In the genomic region with DNA sequence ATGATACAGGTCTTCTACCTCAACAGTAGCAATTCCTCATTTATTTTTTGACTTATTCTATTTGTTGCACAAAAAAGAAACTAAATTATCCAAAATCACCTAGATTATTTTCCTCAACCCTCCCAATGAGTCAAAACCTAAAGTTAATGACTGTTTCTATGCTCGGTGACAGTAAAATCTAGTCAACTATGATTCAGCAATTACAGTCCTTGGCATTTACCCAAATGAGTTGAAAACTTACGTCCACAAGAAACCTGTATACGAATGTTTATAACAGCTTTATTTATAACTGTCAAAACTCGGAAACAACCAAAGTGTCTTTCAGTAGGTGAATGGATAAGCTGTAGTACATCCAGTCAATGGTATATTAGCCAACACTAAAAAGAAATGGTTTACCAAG, we compare ENCODE assay signal across 22 cellular contexts.
"Had no signal": no experiment of that assay in that cellular context is flagged by ENCODE, and none has a peak within 500 bp of the region (broad histone marks: within the 10 kb centered on the region; RNA-seq: fewer than 3 reads in every experiment).

No MANE protein-coding gene starts in this region.

- ATAC-seq: HepG2 had no signal

- H3K4me3 ChIP-seq: PC-9, Peyer's patch had no signal

- H3K27ac ChIP-seq: PC-9, Peyer's patch, RWPE1 had no signal

- H3K36me3 ChIP-seq: Peyer's patch had no signal

- H3K9me3 ChIP-seq: Peyer's patch had no signal

- H3K27me3 ChIP-seq: Peyer's patch had no signal

- H2AFZ ChIP-seq: PC-9 had no signal

- H3K4me2 ChIP-seq: PC-9 had no signal

- DNase-seq: IMR-90, Karpas-422, KG1, MM.1S, NCI-H1092 treated with DMSO at 0.1 percent for 48 hours, NCI-H1436, NCI-H187, NCI-H2029, NCI-H2081 treated with DMSO at 0.1 percent for 48 hours, NCI-H2171, NCI-H226, NCI-H446, NCI-H510A, NCI-H524 treated with DMSO at 0.1 percent for 48 hours, NCI-H69, NCI-H774, PC-9, Peyer's patch, SHP77, SW 1271 had no signal

- H3K4me1 ChIP-seq: Peyer's patch had no signal
